1 cellular context compared by ENCODE assay signal in genomic region chr2:224000662-224001061, GRCh38. TPM values are rescaled to one million over a fixed set of nuclear protein-coding genes. Genes with fewer than 3 reads are reported as not detected.
"Had no signal": no experiment of that assay in that cellular context is flagged by ENCODE, and none has a peak within 500 bp of the region (broad histone marks: within the 10 kb centered on the region; RNA-seq: fewer than 3 reads in every experiment).

No MANE protein-coding gene starts in this region.

RNA-seq across cellular contexts. Expression of gene SERPINE2, which starts 38.4 kb away (rescaled TPM):
- total RNA-seq: OCI-LY7 had no signal
